In the genomic region with DNA sequence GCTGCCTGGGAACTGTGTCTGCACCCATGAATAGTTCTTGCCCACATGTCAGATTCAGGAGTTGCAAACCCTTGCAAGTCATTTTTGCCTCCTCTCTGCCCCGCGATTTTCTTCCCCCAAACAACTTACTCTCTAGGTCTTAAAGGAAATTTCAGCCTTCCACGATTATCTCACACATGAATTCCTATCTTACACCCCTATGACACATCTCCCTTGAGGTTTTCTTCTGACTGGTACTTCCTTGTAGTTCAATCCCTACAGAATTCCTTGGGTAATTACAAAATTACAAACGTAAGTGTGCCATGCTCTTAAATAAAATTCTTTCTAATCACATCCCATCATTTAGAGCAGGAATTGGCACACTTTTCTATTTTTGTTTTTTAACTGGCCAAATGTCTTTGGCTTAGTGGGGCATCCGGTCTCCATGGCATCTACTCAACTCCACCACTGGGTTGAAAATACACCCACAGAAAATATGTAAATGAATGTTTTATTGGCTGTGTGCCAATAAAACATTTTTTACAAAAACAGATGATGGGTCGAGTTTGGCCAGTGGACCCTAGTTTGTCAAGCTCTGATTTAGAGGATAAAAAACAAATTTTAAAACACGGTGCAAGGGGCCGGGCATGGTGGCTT, we compare ENCODE assay signal across 15 cellular contexts.
"Had no signal": no experiment of that assay in that cellular context is flagged by ENCODE, and none has a peak within 500 bp of the region (broad histone marks: within the 10 kb centered on the region; RNA-seq: fewer than 3 reads in every experiment).

No MANE protein-coding gene starts in this region.

- H3K36me3 ChIP-seq: colonic mucosa, neutrophil had no signal

- H3K27ac Mint-ChIP-seq: activated B cell treated with CpG ODN at 0.5 μM for 24 hours; activated CD4-positive, alpha-beta T cell treated with anti-CD3 and anti-CD28 coated beads, Interleukin-2, amount 10 ng/mL, durations not matched to agents 24 days and 14 days; activated T-helper 1 cell treated with anti-CD3 and anti-CD28 coated beads, Interleukin-12 subunit alpha, Interleukin-12 subunit beta, Interleukin-2, Interleukin-4 antibody, amounts not matched to agents 30 ng/mL and 10 ng/mL and 1 ng/mL, durations not matched to agents 14 hours and 24 hours and 36 hours; naive thymus-derived CD8-positive, alpha-beta T cell; stimulated activated naive CD8-positive, alpha-beta T cell treated with anti-CD3 and anti-CD28 coated beads, Interleukin-15, amount 100 ng/mL, for 72 hours had no signal

- H3K9me3 ChIP-seq: colonic mucosa, neutrophil had no signal

- H3K4me1 Mint-ChIP-seq: activated CD4-positive, alpha-beta T cell treated with anti-CD3 and anti-CD28 coated beads, Interleukin-2, amount 10 ng/mL, durations not matched to agents 24 days and 14 days; stimulated activated naive CD8-positive, alpha-beta T cell treated with anti-CD3 and anti-CD28 coated beads, Interleukin-15, amount 100 ng/mL, for 72 hours had no signal

- H3K36me3 Mint-ChIP-seq: naive thymus-derived CD8-positive, alpha-beta T cell had no signal

- ATAC-seq: left colon; naive thymus-derived CD8-positive, alpha-beta T cell; stimulated activated naive CD8-positive, alpha-beta T cell treated with anti-CD3 and anti-CD28 coated beads, Interleukin-15, amount 100 ng/mL, for 72 hours had no signal

- H3K4me3 ChIP-seq: colonic mucosa, lung, skin epidermis had no signal

- H3K4me3 Mint-ChIP-seq: activated B cell treated with CpG ODN at 0.5 μM for 24 hours; activated CD4-positive, alpha-beta T cell treated with anti-CD3 and anti-CD28 coated beads, Interleukin-2, amount 10 ng/mL, durations not matched to agents 24 days and 14 days; activated T-helper 1 cell treated with anti-CD3 and anti-CD28 coated beads, Interleukin-12 subunit alpha, Interleukin-12 subunit beta, Interleukin-2, Interleukin-4 antibody, amounts not matched to agents 30 ng/mL and 10 ng/mL and 1 ng/mL, durations not matched to agents 14 hours and 24 hours and 36 hours; naive thymus-derived CD8-positive, alpha-beta T cell; stimulated activated naive CD8-positive, alpha-beta T cell treated with anti-CD3 and anti-CD28 coated beads, Interleukin-15, amount 100 ng/mL, for 72 hours had no signal

- DNase-seq: activated B cell treated with CpG ODN at 0.5 μM for 24 hours; activated CD4-positive, alpha-beta T cell treated with anti-CD3 and anti-CD28 coated beads, Interleukin-2, amount 10 ng/mL, durations not matched to agents 24 days and 14 days; activated naive CD4-positive, alpha-beta T cell; caudate nucleus; colonic mucosa; effector CD4-positive, alpha-beta T cell; left colon; midbrain; naive thymus-derived CD8-positive, alpha-beta T cell; stimulated activated CD4-positive, alpha-beta T cell treated with anti-CD3 and anti-CD28 coated beads, Interleukin-4, amount 100 ng/mL, for 4 hours; stimulated activated naive CD8-positive, alpha-beta T cell treated with anti-CD3 and anti-CD28 coated beads, Interleukin-15, amount 100 ng/mL, for 72 hours had no signal

- H3K4me1 ChIP-seq: colonic mucosa had no signal

- H3K27ac ChIP-seq: colonic mucosa, neutrophil had no signal

- H3K9me3 Mint-ChIP-seq: stimulated activated naive CD8-positive, alpha-beta T cell treated with anti-CD3 and anti-CD28 coated beads, Interleukin-15, amount 100 ng/mL, for 72 hours had no signal

- H3K27me3 Mint-ChIP-seq: activated CD4-positive, alpha-beta T cell treated with anti-CD3 and anti-CD28 coated beads, Interleukin-2, amount 10 ng/mL, durations not matched to agents 24 days and 14 days had no signal

- H3K27me3 ChIP-seq: colonic mucosa, neutrophil had no signal
